Comparison of ENCODE assay signal across 1 cellular context in the genomic region with DNA sequence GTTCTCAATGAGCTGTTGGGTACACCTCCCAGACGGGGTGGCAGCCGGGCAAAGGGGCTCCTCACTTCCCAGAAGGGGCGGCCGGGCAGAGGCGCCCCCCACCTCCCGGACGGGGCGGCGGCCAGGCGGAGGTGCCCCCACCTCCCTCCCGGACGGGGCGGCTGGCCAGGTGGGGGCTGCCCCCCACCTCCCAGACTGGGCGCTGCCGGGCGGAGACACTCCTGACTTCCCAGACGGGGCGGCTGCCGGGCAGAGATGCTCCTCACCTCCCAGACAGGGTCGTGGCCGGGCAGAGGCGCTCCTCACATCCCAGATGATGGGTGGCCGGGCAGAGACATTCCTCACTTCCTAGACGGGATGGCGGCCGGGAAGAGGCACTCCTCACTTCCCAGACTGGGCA. TPM values are rescaled to one million over a fixed set of nuclear protein-coding genes. Genes with fewer than 3 reads are reported as not detected.
"Had no signal": no experiment of that assay in that cellular context is flagged by ENCODE, and none has a peak within 500 bp of the region (broad histone marks: within the 10 kb centered on the region; RNA-seq: fewer than 3 reads in every experiment).

No MANE protein-coding gene starts in this region.

RNA-seq across cellular contexts. Expression of a gene that starts 29.6 kb away (rescaled TPM):
- total RNA-seq: G401 had no signal
